Comparison of ENCODE assay signal across 1 cellular context in genomic region chr9:127856094-127856740, GRCh38.
A peak's percentile ranks its signal among the peaks of the same experiment; 100 is the strongest.
TF ChIP-seq lines count a peak whose summit lies in the region.

No MANE protein-coding gene starts in this region.

TF ChIP-seq in HepG2, 621 proteins besides CTCF, POLR2A, EP300 and RAD21:
- TF ChIP-seq HNRNPLL (IDR thresholded peaks at IDR 0.05; ENCODE audit: low read depth, low read length, poor library complexity, severe bottlenecking) (no peak), SALL1 (CRISPR knock-in tag; IDR thresholded peaks at IDR 0.05) (peak; percentile 49; the same call in 1 of the 2 replicates), ELF3 (CRISPR knock-in tag; IDR thresholded peaks at IDR 0.05) (peak; percentile 34; the same call in 1 of the 2 replicates), IRF2 (CRISPR knock-in tag; IDR thresholded peaks at IDR 0.05) (no peak), ZSCAN25 (CRISPR knock-in tag; IDR thresholded peaks at IDR 0.05) (peak; percentile 93), CBX5 (CRISPR knock-in tag; IDR thresholded peaks at IDR 0.05; ENCODE audit: borderline replicate concordance) (no peak), ZNF687 (CRISPR knock-in tag; IDR thresholded peaks at IDR 0.05) (peak; percentile 78), ZNF513 (CRISPR knock-in tag; conservative IDR thresholded peaks at IDR 0.05) (no peak), SPEN (CRISPR knock-in tag; IDR thresholded peaks at IDR 0.05; ENCODE audit: low read depth) (peak; percentile 12; the same call in 1 of the 2 replicates), TOPORS (CRISPR knock-in tag; IDR thresholded peaks at IDR 0.05) (no peak), CBX2 (IDR thresholded peaks at IDR 0.05; ENCODE audit: low read depth, low read length) (no peak), CBX2 (CRISPR knock-in tag; IDR thresholded peaks at IDR 0.05; ENCODE audit: low read depth) (no peak), BHLHE40 (IDR thresholded peaks at IDR 0.05; ENCODE audit: low read length) (no peak), RARA (CRISPR knock-in tag; IDR thresholded peaks at IDR 0.05) (0 out of 2 replicates have a peak, but pooled peaks have one; percentile 16), ZNF569 (CRISPR knock-in tag; IDR thresholded peaks at IDR 0.05; ENCODE audit: borderline replicate concordance) (no peak), CCDC6 (CRISPR knock-in tag; IDR thresholded peaks at IDR 0.05) (no peak), TEAD3 (CRISPR knock-in tag; optimal IDR thresholded peaks at IDR 0.05; ENCODE audit: borderline replicate concordance) (peak; percentile 17), ZFP36 (IDR thresholded peaks at IDR 0.05; ENCODE audit: borderline replicate concordance, low read depth, low read length, partially characterized antibody) (peak; percentile 43), HNF4G (IDR thresholded peaks at IDR 0.05; ENCODE audit: borderline replicate concordance, low read depth, low read length) (peak; percentile 29; the same call in 1 of the 2 replicates), HNF4G (CRISPR knock-in tag; IDR thresholded peaks at IDR 0.05; ENCODE audit: borderline replicate concordance, low read depth) (no peak), MYNN (CRISPR knock-in tag; IDR thresholded peaks at IDR 0.05; ENCODE audit: low read depth) (no peak), HNF4A (CRISPR knock-in tag; IDR thresholded peaks at IDR 0.05) (peak; percentile 33; the same call in 1 of the 2 replicates), ETV5 (CRISPR knock-in tag; IDR thresholded peaks at IDR 0.05; ENCODE audit: borderline replicate concordance) (0 out of 2 replicates have a peak, but pooled peaks have one; percentile 21), MBNL3 (CRISPR knock-in tag; conservative IDR thresholded peaks at IDR 0.05) (no peak), SRSF9 (IDR thresholded peaks at IDR 0.05; ENCODE audit: borderline replicate concordance, insufficient read depth, low read depth, low read length, poor library complexity, severe bottlenecking) (no peak), ZMYM4 (CRISPR knock-in tag; IDR thresholded peaks at IDR 0.05) (0 out of 2 replicates have a peak, but pooled peaks have one; percentile 12), ZNF17 (CRISPR knock-in tag; IDR thresholded peaks at IDR 0.05) (no peak), ZMYM3 (CRISPR knock-in tag; IDR thresholded peaks at IDR 0.05) (peak; percentile 92), KDM5B (CRISPR knock-in tag; IDR thresholded peaks at IDR 0.05; ENCODE audit: borderline replicate concordance) (no peak), KMT2A (CRISPR knock-in tag; IDR thresholded peaks at IDR 0.05) (no peak), ZFX (CRISPR knock-in tag; IDR thresholded peaks at IDR 0.05; ENCODE audit: low read depth) (peak; percentile 55; the same call in 1 of the 2 replicates), KDM1A (CRISPR knock-in tag; IDR thresholded peaks at IDR 0.05) (peak; percentile 23; the same call in 1 of the 2 replicates), PAXIP1 (CRISPR knock-in tag; conservative IDR thresholded peaks at IDR 0.05) (0 out of 2 replicates have a peak, but pooled peaks have one; percentile 17), ZNF703 (CRISPR knock-in tag; IDR thresholded peaks at IDR 0.05; ENCODE audit: borderline replicate concordance) (no peak), ZNF615 (CRISPR knock-in tag; IDR thresholded peaks at IDR 0.05; ENCODE audit: borderline replicate concordance) (no peak)
- TF ChIP-seq, protein P1, sequence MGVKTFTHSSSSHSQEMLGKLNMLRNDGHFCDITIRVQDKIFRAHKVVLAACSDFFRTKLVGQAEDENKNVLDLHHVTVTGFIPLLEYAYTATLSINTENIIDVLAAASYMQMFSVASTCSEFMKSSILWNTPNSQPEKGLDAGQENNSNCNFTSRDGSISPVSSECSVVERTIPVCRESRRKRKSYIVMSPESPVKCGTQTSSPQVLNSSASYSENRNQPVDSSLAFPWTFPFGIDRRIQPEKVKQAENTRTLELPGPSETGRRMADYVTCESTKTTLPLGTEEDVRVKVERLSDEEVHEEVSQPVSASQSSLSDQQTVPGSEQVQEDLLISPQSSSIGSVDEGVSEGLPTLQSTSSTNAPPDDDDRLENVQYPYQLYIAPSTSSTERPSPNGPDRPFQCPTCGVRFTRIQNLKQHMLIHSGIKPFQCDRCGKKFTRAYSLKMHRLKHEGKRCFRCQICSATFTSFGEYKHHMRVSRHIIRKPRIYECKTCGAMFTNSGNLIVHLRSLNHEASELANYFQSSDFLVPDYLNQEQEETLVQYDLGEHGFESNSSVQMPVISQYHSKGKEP (CRISPR knock-in tag; IDR thresholded peaks at IDR 0.05): no peak
- TF ChIP-seq, protein P2, sequence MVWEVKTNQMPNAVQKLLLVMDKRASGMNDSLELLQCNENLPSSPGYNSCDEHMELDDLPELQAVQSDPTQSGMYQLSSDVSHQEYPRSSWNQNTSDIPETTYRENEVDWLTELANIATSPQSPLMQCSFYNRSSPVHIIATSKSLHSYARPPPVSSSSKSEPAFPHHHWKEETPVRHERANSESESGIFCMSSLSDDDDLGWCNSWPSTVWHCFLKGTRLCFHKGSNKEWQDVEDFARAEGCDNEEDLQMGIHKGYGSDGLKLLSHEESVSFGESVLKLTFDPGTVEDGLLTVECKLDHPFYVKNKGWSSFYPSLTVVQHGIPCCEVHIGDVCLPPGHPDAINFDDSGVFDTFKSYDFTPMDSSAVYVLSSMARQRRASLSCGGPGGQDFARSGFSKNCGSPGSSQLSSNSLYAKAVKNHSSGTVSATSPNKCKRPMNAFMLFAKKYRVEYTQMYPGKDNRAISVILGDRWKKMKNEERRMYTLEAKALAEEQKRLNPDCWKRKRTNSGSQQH (CRISPR knock-in tag; IDR thresholded peaks at IDR 0.05; ENCODE audit: low read depth): no peak
- TF ChIP-seq, protein P3, sequence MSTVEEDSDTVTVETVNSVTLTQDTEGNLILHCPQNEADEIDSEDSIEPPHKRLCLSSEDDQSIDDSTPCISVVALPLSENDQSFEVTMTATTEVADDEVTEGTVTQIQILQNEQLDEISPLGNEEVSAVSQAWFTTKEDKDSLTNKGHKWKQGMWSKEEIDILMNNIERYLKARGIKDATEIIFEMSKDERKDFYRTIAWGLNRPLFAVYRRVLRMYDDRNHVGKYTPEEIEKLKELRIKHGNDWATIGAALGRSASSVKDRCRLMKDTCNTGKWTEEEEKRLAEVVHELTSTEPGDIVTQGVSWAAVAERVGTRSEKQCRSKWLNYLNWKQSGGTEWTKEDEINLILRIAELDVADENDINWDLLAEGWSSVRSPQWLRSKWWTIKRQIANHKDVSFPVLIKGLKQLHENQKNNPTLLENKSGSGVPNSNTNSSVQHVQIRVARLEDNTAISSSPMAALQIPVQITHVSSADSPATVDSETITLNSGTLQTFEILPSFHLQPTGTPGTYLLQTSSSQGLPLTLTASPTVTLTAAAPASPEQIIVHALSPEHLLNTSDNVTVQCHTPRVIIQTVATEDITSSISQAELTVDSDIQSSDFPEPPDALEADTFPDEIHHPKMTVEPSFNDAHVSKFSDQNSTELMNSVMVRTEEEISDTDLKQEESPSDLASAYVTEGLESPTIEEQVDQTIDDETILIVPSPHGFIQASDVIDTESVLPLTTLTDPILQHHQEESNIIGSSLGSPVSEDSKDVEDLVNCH (CRISPR knock-in tag; IDR thresholded peaks at IDR 0.05): no peak
- TF ChIP-seq, protein P4, sequence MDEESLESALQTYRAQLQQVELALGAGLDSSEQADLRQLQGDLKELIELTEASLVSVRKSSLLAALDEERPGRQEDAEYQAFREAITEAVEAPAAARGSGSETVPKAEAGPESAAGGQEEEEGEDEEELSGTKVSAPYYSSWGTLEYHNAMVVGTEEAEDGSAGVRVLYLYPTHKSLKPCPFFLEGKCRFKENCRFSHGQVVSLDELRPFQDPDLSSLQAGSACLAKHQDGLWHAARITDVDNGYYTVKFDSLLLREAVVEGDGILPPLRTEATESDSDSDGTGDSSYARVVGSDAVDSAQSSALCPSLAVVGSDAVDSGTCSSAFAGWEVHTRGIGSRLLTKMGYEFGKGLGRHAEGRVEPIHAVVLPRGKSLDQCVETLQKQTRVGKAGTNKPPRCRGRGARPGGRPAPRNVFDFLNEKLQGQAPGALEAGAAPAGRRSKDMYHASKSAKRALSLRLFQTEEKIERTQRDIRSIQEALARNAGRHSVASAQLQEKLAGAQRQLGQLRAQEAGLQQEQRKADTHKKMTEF (CRISPR knock-in tag; IDR thresholded peaks at IDR 0.05): 0 out of 2 replicates have a peak, but pooled peaks have one; percentile 22
